In genomic region chr6:26329763-26330511, GRCh38 we compare ENCODE assay signal across 7 cellular contexts. TPM values are rescaled to one million over a fixed set of nuclear protein-coding genes. Genes with fewer than 3 reads are reported as not detected.
DNase-seq lines count a peak whose midpoint lies in the region; ATAC-seq and TF ChIP-seq lines count a peak whose summit lies in the region.

No MANE protein-coding gene starts in this region.

- H3K27me3 ChIP-seq in H7 (ENCODE audit: control insufficient read depth, insufficient read depth, low read length): peaks cover 13% of the 10 kb centered on the region
- peaks cover 23% of the 10 kb centered on the region for H3K27me3 ChIP-seq in skeletal muscle satellite cell (ENCODE audit: control insufficient read depth, insufficient read depth, low read length)

- DNase-seq in H7 (no peak), NCI-H2227 (lab: John Stamatoyannopoulos, UW; ENCODE audit: unreplicated experiment) (peak; percentile 76), epithelial cell of esophagus (ENCODE audit: low read depth) (peak; percentile 65), T1000 (lab: John Stamatoyannopoulos, UW) (no peak), sciatic nerve (ENCODE audit: low spot score) (no peak)
- peak; percentile 38 for DNase-seq in activated CD4-positive, alpha-beta T cell treated with anti-CD3 and anti-CD28 coated beads for 1 hour

- intact Hi-C loops in sciatic nerve (cut with DNase I): no loop called here

- H3K9me3 ChIP-seq in skeletal muscle satellite cell (replicated peaks; ENCODE audit: low read length): no peaks in the 10 kb centered on the region

- H3K36me3 ChIP-seq in H7 (replicated peaks; ENCODE audit: control insufficient read depth, insufficient read depth, low read length): no peaks in the 10 kb centered on the region
- no peaks in the 10 kb centered on the region for H3K36me3 ChIP-seq in skeletal muscle satellite cell (ENCODE audit: insufficient read depth, low read length)

- H3K4me1 ChIP-seq in skeletal muscle satellite cell (ENCODE audit: control insufficient read depth, insufficient read depth, low read length): no peaks in the 10 kb centered on the region

- no peak for TF ChIP-seq CTCF in epithelial cell of esophagus (IDR thresholded peaks at IDR 0.05; ENCODE audit: insufficient read depth, low read depth, low read length, missing control alignments)

- ATAC-seq in sciatic nerve: no peak

- H3K4me3 ChIP-seq in H7 (ENCODE audit: insufficient read depth, low read depth, low read length) (peak overlapping the region; percentile 54), epithelial cell of esophagus (ENCODE audit: low read length) (peak overlapping the region; percentile 57), skeletal muscle satellite cell (ENCODE audit: low read length) (peak overlapping the region; percentile 62)

- H3K9ac ChIP-seq in skeletal muscle satellite cell (ENCODE audit: low read depth, low read length): no peak overlapping the region

- H3K4me2 ChIP-seq in skeletal muscle satellite cell (ENCODE audit: low read length): peak overlapping the region; percentile 77

RNA-seq across cellular contexts. Expression of gene BTN3A2, which starts 35.1 kb away (rescaled TPM):
- total RNA-seq in H7 (2014; rRNA removed; shearing (Covaris generic)): 1.4 and 1.6 TPM in 2 replicates
- total RNA-seq in skeletal muscle satellite cell (2012; rRNA removed): 14.2 and 14.4 TPM in 2 replicates
- total RNA-seq in sciatic nerve: 35.8 TPM

RNA-seq across cellular contexts. Expression of gene BTN2A2, which starts 53.0 kb away (rescaled TPM):
- total RNA-seq in H7 (2014; rRNA removed; shearing (Covaris generic)): 9.5 and 10.6 TPM in 2 replicates
- total RNA-seq in skeletal muscle satellite cell (2012; rRNA removed): 4.6 and 5.7 TPM in 2 replicates
- 12.5 TPM for total RNA-seq in sciatic nerve

Comparison
In these comparisons a context has a peak if more than half of its experiments do, and no peak if none do; other contexts are left out.
1. DNase-seq: peak in NCI-H2227 (single experiment), activated CD4-positive, alpha-beta T cell treated with anti-CD3 and anti-CD28 coated beads for 1 hour (single experiment) and epithelial cell of esophagus (single experiment); none in H7 (single experiment), T1000 (single experiment) and sciatic nerve (single experiment).
2. RNA of gene BTN3A2, which starts 35.1 kb away (total RNA-seq): 35.8 TPM in sciatic nerve (single experiment); 1.4 to 1.6 TPM in H7; every median in the first group is over 10 times any median in the second.
3. Peak in every context shown above with its lines, with median percentiles within 50 percentile points of each other: H3K4me3 ChIP-seq.